In the genomic region with DNA sequence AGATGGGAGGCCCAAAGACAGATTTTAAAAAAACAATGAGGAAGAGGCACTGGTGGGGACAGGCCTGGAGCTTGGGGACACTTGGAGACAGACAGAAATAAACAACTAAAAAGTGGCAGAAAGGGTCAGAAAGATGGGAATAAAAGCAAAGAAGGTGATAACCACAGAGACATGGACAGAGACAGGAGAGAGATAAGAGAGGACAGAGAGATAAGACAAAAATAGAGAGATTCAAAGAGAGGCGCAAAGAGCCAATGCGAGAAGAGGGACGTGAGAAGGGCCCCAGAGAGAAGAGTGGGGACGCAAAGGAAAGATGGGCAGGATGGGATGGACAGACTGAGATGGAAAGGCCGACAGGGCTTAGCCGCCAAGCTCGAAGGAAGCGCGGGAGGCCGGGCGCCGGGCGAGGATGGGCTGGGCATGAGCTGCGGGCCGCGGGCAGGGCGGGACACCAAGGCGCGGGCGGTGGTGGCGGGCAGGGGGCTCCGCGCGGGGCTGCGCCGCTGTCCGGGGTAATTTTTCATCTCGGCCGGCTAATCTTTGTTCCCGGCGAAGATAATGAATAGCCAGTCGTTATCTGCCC, we compare ENCODE assay signal across 1 cellular context.
TF ChIP-seq lines count a peak whose summit lies in the region.

No MANE protein-coding gene starts in this region.

TF ChIP-seq in SK-N-SH treated with all-trans-retinoic acid at 6 μM for 48 hours, 23 proteins besides CTCF, POLR2A, EP300 and RAD21 (continued from another document):
- TF ChIP-seq, protein P1, sequence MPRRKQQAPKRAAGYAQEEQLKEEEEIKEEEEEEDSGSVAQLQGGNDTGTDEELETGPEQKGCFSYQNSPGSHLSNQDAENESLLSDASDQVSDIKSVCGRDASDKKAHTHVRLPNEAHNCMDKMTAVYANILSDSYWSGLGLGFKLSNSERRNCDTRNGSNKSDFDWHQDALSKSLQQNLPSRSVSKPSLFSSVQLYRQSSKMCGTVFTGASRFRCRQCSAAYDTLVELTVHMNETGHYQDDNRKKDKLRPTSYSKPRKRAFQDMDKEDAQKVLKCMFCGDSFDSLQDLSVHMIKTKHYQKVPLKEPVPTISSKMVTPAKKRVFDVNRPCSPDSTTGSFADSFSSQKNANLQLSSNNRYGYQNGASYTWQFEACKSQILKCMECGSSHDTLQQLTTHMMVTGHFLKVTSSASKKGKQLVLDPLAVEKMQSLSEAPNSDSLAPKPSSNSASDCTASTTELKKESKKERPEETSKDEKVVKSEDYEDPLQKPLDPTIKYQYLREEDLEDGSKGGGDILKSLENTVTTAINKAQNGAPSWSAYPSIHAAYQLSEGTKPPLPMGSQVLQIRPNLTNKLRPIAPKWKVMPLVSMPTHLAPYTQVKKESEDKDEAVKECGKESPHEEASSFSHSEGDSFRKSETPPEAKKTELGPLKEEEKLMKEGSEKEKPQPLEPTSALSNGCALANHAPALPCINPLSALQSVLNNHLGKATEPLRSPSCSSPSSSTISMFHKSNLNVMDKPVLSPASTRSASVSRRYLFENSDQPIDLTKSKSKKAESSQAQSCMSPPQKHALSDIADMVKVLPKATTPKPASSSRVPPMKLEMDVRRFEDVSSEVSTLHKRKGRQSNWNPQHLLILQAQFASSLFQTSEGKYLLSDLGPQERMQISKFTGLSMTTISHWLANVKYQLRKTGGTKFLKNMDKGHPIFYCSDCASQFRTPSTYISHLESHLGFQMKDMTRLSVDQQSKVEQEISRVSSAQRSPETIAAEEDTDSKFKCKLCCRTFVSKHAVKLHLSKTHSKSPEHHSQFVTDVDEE (CRISPR knock-in tag; IDR thresholded peaks at IDR 0.05): peak; percentile 20; the same call in 1 of the 2 replicates
- TF ChIP-seq, protein P2, sequence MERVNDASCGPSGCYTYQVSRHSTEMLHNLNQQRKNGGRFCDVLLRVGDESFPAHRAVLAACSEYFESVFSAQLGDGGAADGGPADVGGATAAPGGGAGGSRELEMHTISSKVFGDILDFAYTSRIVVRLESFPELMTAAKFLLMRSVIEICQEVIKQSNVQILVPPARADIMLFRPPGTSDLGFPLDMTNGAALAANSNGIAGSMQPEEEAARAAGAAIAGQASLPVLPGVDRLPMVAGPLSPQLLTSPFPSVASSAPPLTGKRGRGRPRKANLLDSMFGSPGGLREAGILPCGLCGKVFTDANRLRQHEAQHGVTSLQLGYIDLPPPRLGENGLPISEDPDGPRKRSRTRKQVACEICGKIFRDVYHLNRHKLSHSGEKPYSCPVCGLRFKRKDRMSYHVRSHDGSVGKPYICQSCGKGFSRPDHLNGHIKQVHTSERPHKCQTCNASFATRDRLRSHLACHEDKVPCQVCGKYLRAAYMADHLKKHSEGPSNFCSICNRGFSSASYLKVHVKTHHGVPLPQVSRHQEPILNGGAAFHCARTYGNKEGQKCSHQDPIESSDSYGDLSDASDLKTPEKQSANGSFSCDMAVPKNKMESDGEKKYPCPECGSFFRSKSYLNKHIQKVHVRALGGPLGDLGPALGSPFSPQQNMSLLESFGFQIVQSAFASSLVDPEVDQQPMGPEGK (CRISPR knock-in tag; IDR thresholded peaks at IDR 0.05; ENCODE audit: borderline replicate concordance): no peak
- TF ChIP-seq RARB (CRISPR knock-in tag; IDR thresholded peaks at IDR 0.05) (no peak), ZNF70 (CRISPR knock-in tag; IDR thresholded peaks at IDR 0.05) (0 out of 2 replicates have a peak, but pooled peaks have one; percentile 51), PPARA (CRISPR knock-in tag; IDR thresholded peaks at IDR 0.05; ENCODE audit: borderline replicate concordance) (no peak), ESRRG (CRISPR knock-in tag; IDR thresholded peaks at IDR 0.05) (no peak)
TF ChIP-seq in SK-N-SH treated with all-trans-retinoic acid at 6 μM for 48 hours: peak in this region for 2.
